1 cellular context compared by ENCODE assay signal in the genomic region with DNA sequence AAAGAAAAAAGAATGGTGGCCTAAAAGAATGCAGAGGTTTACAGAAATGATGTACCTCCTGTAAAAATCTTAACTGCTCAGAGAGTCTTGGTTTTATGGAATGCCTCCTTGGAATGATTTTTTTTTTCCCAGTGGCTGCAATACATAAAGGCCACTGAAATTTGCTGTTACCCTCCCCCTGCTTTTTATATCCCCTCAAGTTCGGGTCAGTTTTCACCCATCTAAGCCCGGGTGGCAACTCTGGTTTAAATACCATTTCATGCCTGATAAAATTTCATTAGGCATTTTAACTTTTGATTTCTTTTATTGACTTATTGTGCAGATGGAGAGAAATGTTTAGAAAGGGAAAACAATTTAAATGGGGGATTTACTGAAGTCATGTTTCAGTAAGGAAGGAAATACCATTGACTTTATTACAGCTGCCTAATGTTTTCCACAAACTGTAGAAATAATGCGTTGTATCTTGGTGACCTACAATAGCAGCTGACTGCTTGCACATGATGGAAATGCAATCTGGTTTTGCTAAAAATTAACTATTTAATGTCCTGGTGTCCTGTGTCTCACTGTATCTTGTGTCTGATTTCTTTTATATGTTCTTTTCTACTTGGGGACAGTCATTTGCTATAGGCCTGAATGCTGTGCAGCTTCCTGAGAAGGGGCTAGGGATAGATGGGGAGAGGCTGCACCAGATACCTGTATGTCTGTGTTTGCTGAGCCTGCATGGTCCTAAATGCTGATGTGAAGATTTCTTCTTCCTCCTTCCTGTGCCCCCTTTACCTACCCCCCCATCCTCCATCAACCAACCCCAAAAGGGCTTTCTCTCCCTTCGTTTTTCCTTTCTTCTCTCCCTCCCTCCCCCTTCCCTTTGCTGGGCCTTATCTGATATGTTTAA.
TF ChIP-seq lines count a peak whose summit lies in the region.

No MANE protein-coding gene starts in this region.

TF ChIP-seq in GM23338, 12 proteins besides CTCF, POLR2A, EP300 and RAD21 (continued from another document):
- TF ChIP-seq ZNF462 (CRISPR knock-in tag; IDR thresholded peaks at IDR 0.05), result no peak
- no peak for TF ChIP-seq NANOG (IDR thresholded peaks at IDR 0.05; ENCODE audit: borderline replicate concordance)
- no peak for TF ChIP-seq EZH2 (IDR thresholded peaks at IDR 0.05; ENCODE audit: low read depth, unreplicated experiment)
- TF ChIP-seq ZNF114 (CRISPR knock-in tag; IDR thresholded peaks at IDR 0.05), result no peak
- no peak for TF ChIP-seq POLR2AphosphoS5 (IDR thresholded peaks at IDR 0.05; ENCODE audit: low read depth)
- no peak for TF ChIP-seq EZH2phosphoT487 (IDR thresholded peaks at IDR 0.05; ENCODE audit: unreplicated experiment)
- TF ChIP-seq STAT1 (IDR thresholded peaks at IDR 0.05; ENCODE audit: unreplicated experiment), result no peak
